ENCODE assay signal across 23 cellular contexts in the genomic region with DNA sequence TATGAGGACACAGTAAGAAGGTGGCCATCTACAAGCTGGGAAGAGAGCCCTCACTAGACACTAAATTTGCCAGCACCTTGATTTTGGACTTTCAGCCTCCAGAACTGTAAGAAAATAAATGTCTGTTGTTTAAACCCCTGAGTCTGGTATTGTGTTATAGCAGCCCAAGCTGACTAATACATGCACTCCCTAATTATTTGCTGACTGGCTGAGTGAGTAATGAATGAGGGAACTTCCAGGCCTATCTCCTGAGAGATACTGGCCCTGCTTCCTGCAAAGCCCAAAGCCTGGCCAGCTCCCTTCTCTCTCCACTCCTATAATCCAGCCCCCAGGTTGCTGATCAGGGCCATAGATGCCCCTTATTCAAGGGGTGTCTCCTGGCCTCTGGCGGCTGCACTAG.
"Had no signal": no experiment of that assay in that cellular context is flagged by ENCODE, and none has a peak within 500 bp of the region (broad histone marks: within the 10 kb centered on the region; RNA-seq: fewer than 3 reads in every experiment).

No MANE protein-coding gene starts in this region.

- H3K4me1 ChIP-seq: gastroesophageal sphincter, left ventricle myocardium inferior, lower lobe of right lung, stomach, transverse colon had no signal

- H3K9me3 ChIP-seq: lower lobe of right lung, ovary, thoracic aorta, transverse colon had no signal

- DNase-seq: erythroblast; immature natural killer cell; left cardiac atrium; left ventricle myocardium inferior; lower lobe of right lung; natural killer cell; ovary; right cardiac atrium; small intestine; stimulated activated CD4-positive, alpha-beta T cell treated with anti-CD3 and anti-CD28 coated beads, Interleukin-12 subunit alpha, Interleukin-12 subunit beta, amount 100 ng/mL, for 4 hours; stimulated activated naive CD4-positive, alpha-beta T cell; stomach; substantia nigra; transverse colon had no signal

- H3K4me1 Mint-ChIP-seq: immature natural killer cell, memory B cell, mesothelial cell of epicardium, natural killer cell, neural crest cell had no signal

- H3K27me3 Mint-ChIP-seq: memory B cell had no signal

- H3K27me3 ChIP-seq: ovary, stomach, transverse colon had no signal

- H3K27ac Mint-ChIP-seq: dendritic cell treated with granulocyte-macrophage colony-stimulating factor and Interleukin-4, amounts not matched to agents 40 ng/mL and 50 ng/mL, for 4 days; immature natural killer cell; memory B cell; mesothelial cell of epicardium; natural killer cell; progenitor cell of endocrine pancreas had no signal

- H3K4me3 Mint-ChIP-seq: dendritic cell treated with granulocyte-macrophage colony-stimulating factor and Interleukin-4, amounts not matched to agents 40 ng/mL and 50 ng/mL, for 4 days; immature natural killer cell; memory B cell; mesothelial cell of epicardium; natural killer cell; neural crest cell had no signal

- H3K36me3 ChIP-seq: gastroesophageal sphincter, left ventricle myocardium inferior, lower lobe of right lung, ovary, stomach, thoracic aorta, transverse colon had no signal

- H3K9me3 Mint-ChIP-seq: dendritic cell treated with granulocyte-macrophage colony-stimulating factor and Interleukin-4, amounts not matched to agents 40 ng/mL and 50 ng/mL, for 4 days; memory B cell; mesothelial cell of epicardium; natural killer cell; neural crest cell had no signal

- H3K36me3 Mint-ChIP-seq: immature natural killer cell, memory B cell, mesothelial cell of epicardium, natural killer cell had no signal

- H3K27ac ChIP-seq: gastroesophageal sphincter, left ventricle myocardium inferior, lower lobe of right lung, ovary, stomach, thoracic aorta, transverse colon had no signal

- H3K4me3 ChIP-seq: gastroesophageal sphincter, left ventricle myocardium inferior, lower lobe of right lung, ovary, stomach, thoracic aorta, transverse colon had no signal

- FAIRE-seq: colon, keratinocyte, small intestine had no signal

- ATAC-seq: gastroesophageal sphincter, left cardiac atrium, lower lobe of right lung, natural killer cell, right cardiac atrium had no signal
